Comparison of ENCODE assay signal across 13 cellular contexts in genomic region chr22:19488884-19489843, GRCh38. TPM values are rescaled to one million over a fixed set of nuclear protein-coding genes. Genes with fewer than 3 reads are reported as not detected.
A peak's percentile ranks its signal among the peaks of the same experiment; 100 is the strongest.
DNase-seq lines count a peak whose midpoint lies in the region; ATAC-seq and TF ChIP-seq lines count a peak whose summit lies in the region.
"Had no signal": no experiment of that assay in that cellular context is flagged by ENCODE, and none has a peak within 500 bp of the region (broad histone marks: within the 10 kb centered on the region; RNA-seq: fewer than 3 reads in every experiment).

No MANE protein-coding gene starts in this region.

- H3K79me2 ChIP-seq in HCT116 (ENCODE audit: insufficient read depth, low read length), result peaks cover 45% of the 10 kb centered on the region

- H4K20me1 ChIP-seq in HCT116 (ENCODE audit: insufficient read depth), result no peaks in the 10 kb centered on the region

- intact Hi-C loops in HCT116 (cut with micrococcal nuclease) (no loop called here), right cardiac atrium (cut with DNase I) (no loop called here), transverse colon (cut with DNase I; ENCODE audit: low total_unique reads) (no loop called here)

- no TSS peak for BruUV-seq in HCT116 (replicated peaks; lab: Mats Ljungman, UMichigan)

- no peak for TF ChIP-seq EP300 in transverse colon (IDR thresholded peaks at IDR 0.05; ENCODE audit: low read depth)

- H2AFZ ChIP-seq in HCT116 (ENCODE audit: low read depth, low read length, poor library complexity, severe bottlenecking), result no peak overlapping the region

- in situ Hi-C loops in astrocyte of the cerebellum (cut with HindIII; ENCODE audit: low sequenced_read_pairs) (no loop called here), transverse colon (cut with MboI; ENCODE audit: low pct_ligation_motif_present in 1 of 4, low pct_unique_long_range_greater_than_20kb in 1 of 4, low sequenced_read_pairs in 3 of 4) (no loop called here)

- no peak overlapping the region for H3K9ac ChIP-seq in HCT116 (ENCODE audit: low read length)

- CTCF ChIA-PET in AG04450 (lab: Charles Lee) (interaction anchor here (1.5 kb wide), 1 partner anchor 141 kb away, joined by 7 read pairs; no protein-coding TSS in a partner anchor), HCT116 (lab: Charles Lee) (interaction anchor here (0.6 to 2.9 kb wide), 5 partner anchors 9 to 310 kb away, joined by 3 to 9 read pairs (median 4); partner anchors contain the start of genes CDC45 and SLC25A1)

- DNase-seq in AG04450 (ENCODE audit: low read depth, low spot score) (no peak), HCT116 (ENCODE audit: low read depth, low spot score) (no peak), astrocyte of the cerebellum (ENCODE audit: low read depth) (no peak), right cardiac atrium (no peak), transverse colon (no peak)
- DNase-seq: activated CD8-positive, alpha-beta memory T cell treated with anti-CD3 and anti-CD28 coated beads for 24 hours; Caco-2; KBM-7; NCI-H526 treated with DMSO at 0.1 percent for 48 hours had no signal

- TF ChIP-seq POLR2A in HCT116 (IDR thresholded peaks at IDR 0.05; ENCODE audit: borderline replicate concordance, extremely low read depth, insufficient read depth, insufficient read length) (no peak), transverse colon (IDR thresholded peaks at IDR 0.05) (no peak)

- WGBS in right cardiac atrium, result 84% methylated on average over 7 of the region's 7 CpGs
- WGBS in transverse colon (ENCODE audit: low coverage in 1 of 2), 2 donors, result 86 to 90% methylated on average over 5 to 7 of the region's 7 CpGs

- no peaks in the 10 kb centered on the region for H3K9me2 ChIP-seq in HCT116 (ENCODE audit: insufficient read depth)

- peaks cover 0 to 4% of the 10 kb centered on the region in 2 experiments; a peak in 2 of 4 replicates for H3K4me1 ChIP-seq in HCT116 (ENCODE audit: control insufficient read depth in 1 of 2, insufficient read depth in 2 of 2, low read length in 2 of 2)
- H3K4me1 ChIP-seq in right cardiac atrium (ENCODE audit: control insufficient read depth, insufficient read depth, low read length), result no peaks in the 10 kb centered on the region
- H3K4me1 ChIP-seq in transverse colon, result no peaks in the 10 kb centered on the region
- H3K4me1 ChIP-seq: Caco-2 had no signal

- peak; percentile 13; the same call in 1 of the 2 replicates for TF ChIP-seq RAD21 in HCT116 (IDR thresholded peaks at IDR 0.05; ENCODE audit: low read depth)

- POLR2A ChIA-PET in AG04450 (lab: Yijun Ruan, JAX), result no interaction called here
- POLR2A ChIA-PET in HCT116 (lab: Charles Lee), result interaction anchor here (1.0 kb wide), 1 partner anchor 10 kb away, joined by 6 read pairs; the partner anchor contains the start of gene CDC45

- no peak overlapping the region for H3K4me2 ChIP-seq in HCT116 (ENCODE audit: low read length)

- H3K4me3 ChIP-seq in AG04450 (ENCODE audit: low read depth, low read length) (no peak overlapping the region), HCT116 (replicated peaks in 1 of 2; ENCODE audit: low read depth in 1 of 2, low read length in 2 of 2) (no peak overlapping the region), astrocyte of the cerebellum (ENCODE audit: low read depth, low read length) (no peak overlapping the region), right cardiac atrium (ENCODE audit: low read length) (no peak overlapping the region), transverse colon (no peak overlapping the region)

- ATAC-seq in HCT116 (peak; percentile 63; the same call in 1 of the 2 replicates), right cardiac atrium (peak; percentile 28 to 65), HG02840 (IDR thresholded peaks at IDR 0.05; ENCODE audit: low FRiP score, unreplicated experiment) (no peak), HG02798 (IDR thresholded peaks at IDR 0.05; ENCODE audit: poor library complexity, unreplicated experiment) (no peak), GM21381 (IDR thresholded peaks at IDR 0.05; ENCODE audit: unreplicated experiment) (no peak)

- peaks cover 10 to 36% of the 10 kb centered on the region in 2 experiments; a peak in 3 of 4 replicates for H3K36me3 ChIP-seq in HCT116 (ENCODE audit: control insufficient read depth in 1 of 2, insufficient read depth in 2 of 2, low read length in 2 of 2)
- H3K36me3 ChIP-seq in transverse colon, result no peaks in the 10 kb centered on the region

- RAD21 ChIA-PET in HCT116 (lab: Charles Lee; ENCODE audit: low non-redundant PET in 1 of 2, low total read pairs in 2 of 2, uncharacterized antibody in 2 of 2, unreplicated experiment in 2 of 2), result no interaction called here

- H3K27ac ChIP-seq in AG04450 (ENCODE audit: low read depth, low read length) (no peak overlapping the region), HCT116 (ENCODE audit: low read depth, low read length) (no peak overlapping the region), right cardiac atrium (ENCODE audit: low read length) (no peak overlapping the region), transverse colon (no peak overlapping the region)

- no peaks in the 10 kb centered on the region for H3K9me3 ChIP-seq in AG04450 (ENCODE audit: control insufficient read depth, insufficient read depth, low read length)
- H3K9me3 ChIP-seq in HCT116 (ENCODE audit: control insufficient read depth in 1 of 2, insufficient read depth in 1 of 2, low read depth in 1 of 2, low read length in 2 of 2), result no peaks in the 10 kb centered on the region
- H3K9me3 ChIP-seq in right cardiac atrium (ENCODE audit: control insufficient read depth, low read length), result no peaks in the 10 kb centered on the region
- no peaks in the 10 kb centered on the region for H3K9me3 ChIP-seq in transverse colon
- H3K9me3 ChIP-seq: Caco-2 had no signal

- TF ChIP-seq CTCF in AG04450 (IDR thresholded peaks at IDR 0.05; ENCODE audit: low read depth, low read length) (peak; percentile 23; the same call in 1 of the 2 replicates), HCT116 (IDR thresholded peaks at IDR 0.05 in 2 of 3, conservative IDR thresholded peaks at IDR 0.05 in 1 of 3; ENCODE audit: borderline replicate concordance in 1 of 3, insufficient read depth in 1 of 3, low read depth in 2 of 3, low read length in 2 of 3) (no peak), astrocyte of the cerebellum (IDR thresholded peaks at IDR 0.05; ENCODE audit: low read depth, low read length, missing control alignments) (peak; percentile 5), transverse colon (IDR thresholded peaks at IDR 0.05) (no peak)

- H3K27me3 ChIP-seq in AG04450 (ENCODE audit: control insufficient read depth, insufficient read depth, low read length) (no peaks in the 10 kb centered on the region), HCT116 (ENCODE audit: insufficient read depth, low read length) (no peaks in the 10 kb centered on the region), right cardiac atrium (ENCODE audit: control insufficient read depth, insufficient read depth) (no peaks in the 10 kb centered on the region), transverse colon (no peaks in the 10 kb centered on the region)

TF ChIP-seq in HCT116, 20 proteins besides CTCF, POLR2A, EP300 and RAD21:
- TF ChIP-seq ZBTB33 (IDR thresholded peaks at IDR 0.05; ENCODE audit: extremely low read depth, insufficient replicate concordance, low read length) (no peak), SIN3A (IDR thresholded peaks at IDR 0.05; ENCODE audit: low read depth) (no peak), SRF (IDR thresholded peaks at IDR 0.05; ENCODE audit: low read depth) (peak; percentile 65; the same call in 1 of the 2 replicates)

RNA-seq across cellular contexts. Expression of gene CDC45, which starts 9.4 kb away (rescaled TPM):
- 8.3 and 9.3 TPM in 2 replicates for polyA plus RNA-seq in AG04450 (2011; rRNA removed)
- polyA minus RNA-seq in AG04450 (2011; rRNA and poly(A)+ RNA removed), result 5.3 and 5.4 TPM in 2 replicates
- total RNA-seq in HCT116 (2021; ENCODE audit: unreplicated experiment), result 43.4 TPM
- polyA plus RNA-seq in HCT116 (2012), result 28.1 and 37.5 TPM in 2 replicates
- total RNA-seq in right cardiac atrium, result under 1 TPM in 2 of 4 donors, not detected in 2; 0.80 to 0.85 TPM
- polyA plus RNA-seq in right cardiac atrium, result 0.16 TPM
- 1 to 10 TPM in 3 of 4 donors, not detected in 1; 1.1 to 2.0 (median 1.2) TPM for total RNA-seq in transverse colon

RNA-seq across cellular contexts. Expression of gene UFD1, which starts 10.2 kb away (rescaled TPM):
- polyA plus RNA-seq in AG04450 (2011; rRNA removed) (87.3 and 104 TPM in 2 replicates), right cardiac atrium (58.1 TPM)
- 101 and 107 TPM in 2 replicates for polyA minus RNA-seq in AG04450 (2011; rRNA and poly(A)+ RNA removed)
- total RNA-seq in HCT116 (2021; ENCODE audit: unreplicated experiment) (97.5 TPM), right cardiac atrium (10 to 100 TPM; 34.7 to 46.9 (median 42.7) TPM), transverse colon (10 to 100 TPM in 3 of 4 donors, 1 to 10 TPM in 1; 4.9 to 57.2 (median 36.8) TPM)
- 121 and 125 TPM in 2 replicates for polyA plus RNA-seq in HCT116 (2012)

RNA-seq across cellular contexts. Expression of gene CLDN5, which starts 35.0 kb away (rescaled TPM):
- polyA plus RNA-seq in AG04450 (2011; rRNA removed), result 0.05 TPM in 1 of 2 replicates, not detected in the other
- not detected in 2 replicates for polyA minus RNA-seq in AG04450 (2011; rRNA and poly(A)+ RNA removed)
- 0.32 TPM for total RNA-seq in HCT116 (2021; ENCODE audit: unreplicated experiment)
- 0.08 and 0.09 TPM in 2 replicates for polyA plus RNA-seq in HCT116 (2012)
- 10 to 100 TPM in 2 of 4 donors, 1 to 10 TPM in 2; 4.1 to 12.8 (median 9.2) TPM for total RNA-seq in right cardiac atrium
- 23.9 TPM for polyA plus RNA-seq in right cardiac atrium
- total RNA-seq in transverse colon, result 100 to 1,000 TPM in 1 of 4 donors, 10 to 100 TPM in 3; 29.5 to 126 (median 63.9) TPM
- total RNA-seq: Caco-2, mesothelial cell of epicardium had no signal

RNA-seq across cellular contexts. Expression of gene C22orf39, which starts 41.7 kb away (rescaled TPM):
- polyA plus RNA-seq in AG04450 (2011; rRNA removed), result 17.1 and 18.8 TPM in 2 replicates
- polyA minus RNA-seq in AG04450 (2011; rRNA and poly(A)+ RNA removed), result 18.6 and 19.9 TPM in 2 replicates
- total RNA-seq in HCT116 (2021; ENCODE audit: unreplicated experiment), result 17.7 TPM
- 25.6 and 27.1 TPM in 2 replicates for polyA plus RNA-seq in HCT116 (2012)
- total RNA-seq in right cardiac atrium, result 10 to 100 TPM; 44.9 to 64.3 (median 58.5) TPM
- polyA plus RNA-seq in right cardiac atrium, result 45.6 TPM
- total RNA-seq in transverse colon, result 10 to 100 TPM; 26.6 to 50.7 (median 39.4) TPM

RNA-seq across cellular contexts. Expression of gene MRPL40, which starts 56.8 kb away (rescaled TPM):
- 42.3 and 49.5 TPM in 2 replicates for polyA plus RNA-seq in AG04450 (2011; rRNA removed)
- polyA minus RNA-seq in AG04450 (2011; rRNA and poly(A)+ RNA removed), result 12.2 and 12.4 TPM in 2 replicates
- total RNA-seq in HCT116 (2021; ENCODE audit: unreplicated experiment), result 40.1 TPM
- polyA plus RNA-seq in HCT116 (2012), result 37.9 and 47.4 TPM in 2 replicates
- total RNA-seq in right cardiac atrium, result 10 to 100 TPM; 37.5 to 49.4 (median 43.1) TPM
- polyA plus RNA-seq in right cardiac atrium, result 66.9 TPM
- 10 to 100 TPM; 10.9 to 29.2 (median 13.7) TPM for total RNA-seq in transverse colon

Comparison
In these comparisons a context has a peak if more than half of its experiments do, and no peak if none do; other contexts are left out.
1. CTCF ChIP-seq: peak in AG04450 (single experiment) and astrocyte of the cerebellum (single experiment); none in HCT116 (0 of 3) and transverse colon (0 of 5).
2. ATAC-seq: peak in HCT116 (single experiment) and right cardiac atrium (2 of 2); none in HG02840 (single experiment), HG02798 (single experiment) and GM21381 (single experiment).
3. RNA of gene CDC45, which starts 9.4 kb away (total RNA-seq): 43.4 TPM in HCT116 (single experiment); 1.1 to 2.0 TPM in transverse colon and 0.80 to 0.85 TPM in right cardiac atrium; every median in the first group is over 10 times any median in the second.